Comparison of ENCODE assay signal across 20 cellular contexts in genomic region chr16:85316944-85317343, GRCh38.
"Had no signal": no experiment of that assay in that cellular context is flagged by ENCODE, and none has a peak within 500 bp of the region (broad histone marks: within the 10 kb centered on the region; RNA-seq: fewer than 3 reads in every experiment).

No MANE protein-coding gene starts in this region.

- H3K4me3 ChIP-seq: ascending aorta, breast epithelium, colonic mucosa, dorsolateral prefrontal cortex, esophagus muscularis mucosa, gastrocnemius medialis, heart left ventricle, neural progenitor cell, prostate gland, thyroid gland had no signal

- H3K27ac ChIP-seq: breast epithelium, colonic mucosa, esophagus muscularis mucosa, heart left ventricle, neural progenitor cell, prostate gland, thyroid gland had no signal

- H3K27me3 Mint-ChIP-seq: stimulated activated naive CD8-positive, alpha-beta T cell treated with anti-CD3 and anti-CD28 coated beads, Interleukin-15, Interleukin-2, amounts not matched to agents 100 ng/mL and 50 ng/mL, for 24 hours had no signal

- DNase-seq: activated gamma-delta T cell, T1000 had no signal

- H3K4me1 Mint-ChIP-seq: central memory CD8-positive, alpha-beta T cell had no signal

- H3K36me3 Mint-ChIP-seq: activated naive CD4-positive, alpha-beta T cell treated with anti-CD3 and anti-CD28 coated beads, Interleukin-2, amount 50 U/mL, for 72 hours; memory B cell; neural progenitor cell had no signal

- H3K4me1 ChIP-seq: colonic mucosa had no signal

- H3K9ac ChIP-seq: neural progenitor cell had no signal

- H3K9me3 ChIP-seq: ascending aorta, breast epithelium, colonic mucosa, esophagus muscularis mucosa, gastrocnemius medialis, heart left ventricle, prostate gland, thyroid gland had no signal

- H3K27ac Mint-ChIP-seq: activated CD4-positive, alpha-beta memory T cell treated with anti-CD3 and anti-CD28 coated beads, Interleukin-2, amount 10 ng/mL, durations not matched to agents 7 days and 5 days; activated naive CD4-positive, alpha-beta T cell treated with anti-CD3 and anti-CD28 coated beads, Interleukin-2, amount 50 U/mL, for 72 hours; activated T-helper 1 cell treated with anti-CD3 and anti-CD28 coated beads, Interleukin-12 subunit alpha, Interleukin-12 subunit beta, Interleukin-2, Interleukin-4 antibody, amounts not matched to agents 30 ng/mL and 10 ng/mL and 1 ng/mL, durations not matched to agents 14 hours and 24 hours and 36 hours; effector memory CD8-positive, alpha-beta T cell; memory B cell; stimulated activated naive CD8-positive, alpha-beta T cell treated with anti-CD3 and anti-CD28 coated beads, Interleukin-15, Interleukin-2, amounts not matched to agents 100 ng/mL and 50 ng/mL, for 24 hours; T-helper 1 cell treated with Interleukin-12 subunit alpha and Interleukin-12 subunit beta and Interleukin-4 antibody, amounts not matched to agents 30 μg/mL and 1 μg/mL, for 36 hours had no signal

- H3K4me3 Mint-ChIP-seq: activated CD4-positive, alpha-beta memory T cell treated with anti-CD3 and anti-CD28 coated beads, Interleukin-2, amount 10 ng/mL, durations not matched to agents 7 days and 5 days; activated T-helper 1 cell treated with anti-CD3 and anti-CD28 coated beads, Interleukin-12 subunit alpha, Interleukin-12 subunit beta, Interleukin-2, Interleukin-4 antibody, amounts not matched to agents 30 ng/mL and 10 ng/mL and 1 ng/mL, durations not matched to agents 14 hours and 24 hours and 36 hours; central memory CD8-positive, alpha-beta T cell; effector memory CD8-positive, alpha-beta T cell; memory B cell; stimulated activated naive CD8-positive, alpha-beta T cell treated with anti-CD3 and anti-CD28 coated beads, Interleukin-15, Interleukin-2, amounts not matched to agents 100 ng/mL and 50 ng/mL, for 24 hours; T-helper 1 cell treated with Interleukin-12 subunit alpha and Interleukin-12 subunit beta and Interleukin-4 antibody, amounts not matched to agents 30 μg/mL and 1 μg/mL, for 36 hours had no signal

- H3K36me3 ChIP-seq: ascending aorta, breast epithelium, colonic mucosa, esophagus muscularis mucosa, gastrocnemius medialis, heart left ventricle, neural progenitor cell, prostate gland, thyroid gland had no signal

- H3K9me3 Mint-ChIP-seq: activated CD4-positive, alpha-beta memory T cell treated with anti-CD3 and anti-CD28 coated beads, Interleukin-2, amount 10 ng/mL, durations not matched to agents 7 days and 5 days; activated naive CD4-positive, alpha-beta T cell treated with anti-CD3 and anti-CD28 coated beads, Interleukin-2, amount 50 U/mL, for 72 hours; activated T-helper 1 cell treated with anti-CD3 and anti-CD28 coated beads, Interleukin-12 subunit alpha, Interleukin-12 subunit beta, Interleukin-2, Interleukin-4 antibody, amounts not matched to agents 30 ng/mL and 10 ng/mL and 1 ng/mL, durations not matched to agents 14 hours and 24 hours and 36 hours; central memory CD8-positive, alpha-beta T cell; effector memory CD8-positive, alpha-beta T cell; memory B cell; neural progenitor cell; stimulated activated naive CD8-positive, alpha-beta T cell treated with anti-CD3 and anti-CD28 coated beads, Interleukin-15, Interleukin-2, amounts not matched to agents 100 ng/mL and 50 ng/mL, for 24 hours; T-helper 1 cell treated with Interleukin-12 subunit alpha and Interleukin-12 subunit beta and Interleukin-4 antibody, amounts not matched to agents 30 μg/mL and 1 μg/mL, for 36 hours had no signal

- H3K4me2 ChIP-seq: neural progenitor cell had no signal

- H2AFZ ChIP-seq: neural progenitor cell had no signal

- H3K27me3 ChIP-seq: ascending aorta, breast epithelium, colonic mucosa, dorsolateral prefrontal cortex, esophagus muscularis mucosa, gastrocnemius medialis, heart left ventricle, neural progenitor cell, thyroid gland had no signal
